In the genomic region with DNA sequence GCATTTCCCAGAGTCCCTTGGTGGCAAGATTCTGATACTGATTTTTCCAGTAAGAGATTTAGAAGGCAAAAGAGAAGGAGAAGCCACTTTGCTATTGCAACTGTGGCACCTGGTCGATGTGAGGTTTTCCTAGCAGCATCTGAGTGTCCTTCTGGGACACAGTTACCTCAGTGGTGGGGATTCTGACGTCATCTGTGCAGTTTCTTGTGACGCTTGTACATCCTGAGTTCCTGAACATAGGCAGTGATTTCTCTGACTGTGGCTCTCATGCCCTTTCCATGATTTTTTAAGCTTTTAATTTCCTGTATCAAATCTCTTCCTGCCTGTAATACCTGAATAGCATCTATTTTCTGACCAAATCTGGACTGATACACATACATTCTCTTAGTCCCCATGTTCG, we compare ENCODE assay signal across 19 cellular contexts. TPM values are rescaled to one million over a fixed set of nuclear protein-coding genes. Genes with fewer than 3 reads are reported as not detected.
DNase-seq lines count a peak whose midpoint lies in the region; ATAC-seq and TF ChIP-seq lines count a peak whose summit lies in the region.
"Had no signal": no experiment of that assay in that cellular context is flagged by ENCODE, and none has a peak within 500 bp of the region (broad histone marks: within the 10 kb centered on the region; RNA-seq: fewer than 3 reads in every experiment).

No MANE protein-coding gene starts in this region.

- H3K4me3 ChIP-seq in CD4-positive, CD25-positive, alpha-beta regulatory T cell (ENCODE audit: low read depth, low read length), result no peak overlapping the region
- H3K4me3 ChIP-seq in Loucy (ENCODE audit: low read length, poor library complexity, severe bottlenecking) (no peak overlapping the region), psoas muscle (no peak overlapping the region), lower lobe of right lung (no peak overlapping the region), foreskin fibroblast (ENCODE audit: low read depth in 1 of 2, low read length in 2 of 2) (no peak overlapping the region)
- H3K4me3 ChIP-seq: BLaER1, HAP-1 had no signal

- H3K4me2 ChIP-seq in Loucy (ENCODE audit: low read depth, low read length, poor library complexity, severe bottlenecking), result peak overlapping the region; percentile 66
- H3K4me2 ChIP-seq: BLaER1 had no signal

- CTCF ChIA-PET in activated CD4-positive, alpha-beta memory T cell treated with anti-CD3 and anti-CD28 coated beads, Interleukin-2, amount 10 ng/mL, durations not matched to agents 7 days and 5 days (lab: Charles Lee), result interaction anchor here (2.4 kb wide), 1 partner anchor 12 kb away, joined by 10 read pairs; no protein-coding TSS in a partner anchor

- peaks cover 0 to 29% (median 10%) of the 10 kb centered on the region in 4 donors for H3K4me1 Mint-ChIP-seq in CD4-positive, CD25-positive, alpha-beta regulatory T cell
- H3K4me1 Mint-ChIP-seq in activated CD4-positive, alpha-beta memory T cell treated with anti-CD3 and anti-CD28 coated beads, Interleukin-2, amount 10 ng/mL, durations not matched to agents 7 days and 5 days, result peaks cover 3% of the 10 kb centered on the region

- peaks cover 65% of the 10 kb centered on the region for H4K20me1 ChIP-seq in Loucy (ENCODE audit: insufficient read depth, low read length, poor library complexity, severe bottlenecking)

- no peaks in the 10 kb centered on the region for H3F3A ChIP-seq in Loucy (ENCODE audit: low read depth)

- WGBS in psoas muscle, 3 donors, result 41 to 56% (median 50%) methylated on average over 4 of the region's 4 CpGs

- H3K27ac ChIP-seq in CD4-positive, CD25-positive, alpha-beta regulatory T cell (ENCODE audit: insufficient read depth, low read length, poor library complexity, severe bottlenecking), result no peak overlapping the region
- H3K27ac ChIP-seq in psoas muscle (peak overlapping the region; percentile 98), lower lobe of right lung (no peak overlapping the region)
- H3K27ac ChIP-seq: 22Rv1, BLaER1, C4-2B had no signal

- H3K9ac ChIP-seq in Loucy (ENCODE audit: low read depth, low read length, poor library complexity, severe bottlenecking), result no peak overlapping the region
- H3K9ac ChIP-seq: BLaER1 had no signal

- H3K4me3 Mint-ChIP-seq in CD4-positive, CD25-positive, alpha-beta regulatory T cell, result no peak overlapping the region
- H3K4me3 Mint-ChIP-seq in activated CD4-positive, alpha-beta memory T cell treated with anti-CD3 and anti-CD28 coated beads, Interleukin-2, amount 10 ng/mL, durations not matched to agents 7 days and 5 days, result no peak overlapping the region
- H3K4me3 Mint-ChIP-seq: B cell; CD4-positive, alpha-beta T cell had no signal

- H3K27me3 ChIP-seq in CD4-positive, CD25-positive, alpha-beta regulatory T cell (ENCODE audit: control insufficient read depth, insufficient read depth, low read length), result no peaks in the 10 kb centered on the region
- H3K27me3 ChIP-seq in Loucy (ENCODE audit: insufficient read depth, low read length, poor library complexity, severe bottlenecking) (no peaks in the 10 kb centered on the region), psoas muscle (ENCODE audit: insufficient read depth in 3 of 3, low read length in 2 of 3) (no peaks in the 10 kb centered on the region), lower lobe of right lung (ENCODE audit: low read depth) (no peaks in the 10 kb centered on the region)
- H3K27me3 ChIP-seq: BLaER1 had no signal

- H2AFZ ChIP-seq in Loucy (ENCODE audit: low read length), result no peak overlapping the region

- ATAC-seq in CD4-positive, CD25-positive, alpha-beta regulatory T cell (ENCODE audit: low read depth in 2 of 2), result no peak
- ATAC-seq in psoas muscle (peak in 1 of 4 donors; percentile 22), lower lobe of right lung (no peak)

- peaks cover 0 to under 1% (median 0%) of the 10 kb centered on the region in 7 donors for H3K9me3 Mint-ChIP-seq in CD4-positive, CD25-positive, alpha-beta regulatory T cell
- no peaks in the 10 kb centered on the region for H3K9me3 Mint-ChIP-seq in activated CD4-positive, alpha-beta memory T cell treated with anti-CD3 and anti-CD28 coated beads, Interleukin-2, amount 10 ng/mL, durations not matched to agents 7 days and 5 days
- H3K9me3 Mint-ChIP-seq: CD4-positive, alpha-beta T cell; CD8-positive, alpha-beta memory T cell had no signal

- POLR2A ChIA-PET in activated CD4-positive, alpha-beta memory T cell treated with anti-CD3 and anti-CD28 coated beads, Interleukin-2, amount 10 ng/mL, durations not matched to agents 7 days and 5 days (lab: Charles Lee), result interaction anchor here (1.4 to 1.5 kb wide), 2 partner anchors 9 to 18 kb away, joined by 3 to 4 read pairs; a partner anchor contains a TSS

- no peaks in the 10 kb centered on the region for H3K36me3 ChIP-seq in CD4-positive, CD25-positive, alpha-beta regulatory T cell (ENCODE audit: control insufficient read depth, insufficient read depth, low read length)
- H3K36me3 ChIP-seq in Loucy (ENCODE audit: insufficient read depth, low read length) (no peaks in the 10 kb centered on the region), psoas muscle (ENCODE audit: insufficient read depth in 1 of 2, low read depth in 1 of 2) (no peaks in the 10 kb centered on the region), lower lobe of right lung (no peaks in the 10 kb centered on the region)
- H3K36me3 ChIP-seq: HAP-1 had no signal

- intact Hi-C loops in psoas muscle (cut with DNase I), result no loop called here
- intact Hi-C loops in lower lobe of right lung (cut with DNase I), result no loop called here

- peaks cover 3% of the 10 kb centered on the region for H3K36me3 Mint-ChIP-seq in CD4-positive, CD25-positive, alpha-beta regulatory T cell
- H3K36me3 Mint-ChIP-seq in activated CD4-positive, alpha-beta memory T cell treated with anti-CD3 and anti-CD28 coated beads, Interleukin-2, amount 10 ng/mL, durations not matched to agents 7 days and 5 days (ENCODE audit: low read depth), result no peaks in the 10 kb centered on the region

- H3K9me3 ChIP-seq in CD4-positive, CD25-positive, alpha-beta regulatory T cell (ENCODE audit: control insufficient read depth in 2 of 2, low read length in 2 of 2), result no peaks in the 10 kb centered on the region
- H3K9me3 ChIP-seq in Loucy (ENCODE audit: insufficient read depth, low read depth, low read length) (no peaks in the 10 kb centered on the region), psoas muscle (no peaks in the 10 kb centered on the region), lower lobe of right lung (no peaks in the 10 kb centered on the region)
- H3K9me3 ChIP-seq: BLaER1, HAP-1 had no signal

- no peaks in the 10 kb centered on the region for H3K27me3 Mint-ChIP-seq in CD4-positive, CD25-positive, alpha-beta regulatory T cell
- H3K27me3 Mint-ChIP-seq in activated CD4-positive, alpha-beta memory T cell treated with anti-CD3 and anti-CD28 coated beads, Interleukin-2, amount 10 ng/mL, durations not matched to agents 7 days and 5 days, result no peaks in the 10 kb centered on the region
- H3K27me3 Mint-ChIP-seq: B cell; CD4-positive, alpha-beta T cell; CD8-positive, alpha-beta memory T cell had no signal

- DNase-seq in NCI-H82 (lab: John Stamatoyannopoulos, UW) (peak; percentile 15), NCI-H82 treated with DMSO at 0.1 percent for 48 hours (lab: John Stamatoyannopoulos, UW; ENCODE audit: unreplicated experiment) (no peak), psoas muscle (no peak), lower lobe of right lung (no peak), foreskin fibroblast (no peak)
- no peak for DNase-seq in CD4-positive, CD25-positive, alpha-beta regulatory T cell
- no peak for DNase-seq in activated CD4-positive, alpha-beta memory T cell treated with anti-CD3 and anti-CD28 coated beads, Interleukin-2, amount 10 ng/mL, durations not matched to agents 7 days and 5 days
- DNase-seq: CD4-positive, alpha-beta T cell; CD8-positive, alpha-beta memory T cell; DMS53; DMS79 treated with DMSO at 0.1 percent for 48 hours; GF-D8; GOT3 had no signal

- H3K27ac Mint-ChIP-seq in CD4-positive, CD25-positive, alpha-beta regulatory T cell, result peak overlapping the region in 2 of 3 donors; percentile 7 to 66
- no peak overlapping the region for H3K27ac Mint-ChIP-seq in activated CD4-positive, alpha-beta memory T cell treated with anti-CD3 and anti-CD28 coated beads, Interleukin-2, amount 10 ng/mL, durations not matched to agents 7 days and 5 days
- H3K27ac Mint-ChIP-seq: B cell; CD4-positive, alpha-beta T cell; CD8-positive, alpha-beta memory T cell had no signal

- H3K79me2 ChIP-seq in Loucy (ENCODE audit: insufficient read depth, low read length), result peaks cover 98% of the 10 kb centered on the region

- TF ChIP-seq CTCF in Loucy (conservative IDR thresholded peaks at IDR 0.05; ENCODE audit: low read length) (no peak), psoas muscle (IDR thresholded peaks at IDR 0.05) (no peak), lower lobe of right lung (IDR thresholded peaks at IDR 0.05) (no peak), foreskin fibroblast (IDR thresholded peaks at IDR 0.05; ENCODE audit: low read depth, low read length) (no peak)

- no peaks in the 10 kb centered on the region for H3K9me2 ChIP-seq in Loucy (replicated peaks; ENCODE audit: low read depth, low read length)

- no peaks in the 10 kb centered on the region for H3K4me1 ChIP-seq in CD4-positive, CD25-positive, alpha-beta regulatory T cell (ENCODE audit: control insufficient read depth, insufficient read depth, low read length, poor library complexity, severe bottlenecking)
- H3K4me1 ChIP-seq in Loucy (ENCODE audit: insufficient read depth, low read length, poor library complexity, severe bottlenecking) (peaks cover 51% of the 10 kb centered on the region), psoas muscle (peaks cover 78% of the 10 kb centered on the region), lower lobe of right lung (peaks cover 18% of the 10 kb centered on the region)

RNA-seq across cellular contexts. Expression of a gene that starts 8.9 kb away (rescaled TPM):
- total RNA-seq in CD4-positive, CD25-positive, alpha-beta regulatory T cell, result 6.4 TPM
- 1 to 10 TPM; 3.2 to 6.5 (median 3.6) TPM for polyA plus RNA-seq in CD4-positive, CD25-positive, alpha-beta regulatory T cell
- total RNA-seq in psoas muscle (100 to 1,000 TPM; 175 to 324 (median 269) TPM), lower lobe of right lung (13.9 TPM)
- 10 to 100 TPM; 16.1 to 96.0 (median 86.2) TPM for polyA plus RNA-seq in psoas muscle
- 1 to 10 TPM; 9.4 to 9.6 TPM for total RNA-seq in activated CD4-positive, alpha-beta memory T cell treated with anti-CD3 and anti-CD28 coated beads, Interleukin-2, amount 10 ng/mL, durations not matched to agents 7 days and 5 days

RNA-seq across cellular contexts. Expression of a gene that starts 57.2 kb away (rescaled TPM):
- total RNA-seq in CD4-positive, CD25-positive, alpha-beta regulatory T cell, result 35.2 TPM
- 100 to 1,000 TPM in 2 of 4 donors, 10 to 100 TPM in 2; 84.4 to 111 (median 94.2) TPM for polyA plus RNA-seq in CD4-positive, CD25-positive, alpha-beta regulatory T cell
- 100 to 1,000 TPM; 161 to 233 (median 206) TPM for total RNA-seq in psoas muscle
- 100 to 1,000 TPM; 147 to 261 (median 181) TPM for polyA plus RNA-seq in psoas muscle
- total RNA-seq in lower lobe of right lung, result 93.9 TPM
- total RNA-seq in activated CD4-positive, alpha-beta memory T cell treated with anti-CD3 and anti-CD28 coated beads, Interleukin-2, amount 10 ng/mL, durations not matched to agents 7 days and 5 days, result 100 to 1,000 TPM; 102 to 110 TPM

RNA-seq across cellular contexts. Expression of a gene that starts 57.3 kb away (rescaled TPM):
- total RNA-seq in CD4-positive, CD25-positive, alpha-beta regulatory T cell, result 24.0 TPM
- polyA plus RNA-seq in CD4-positive, CD25-positive, alpha-beta regulatory T cell, result 10 to 100 TPM; 54.4 to 69.1 (median 62.1) TPM
- total RNA-seq in psoas muscle (10 to 100 TPM; 29.4 to 62.6 (median 38.8) TPM), lower lobe of right lung (21.0 TPM)
- 100 to 1,000 TPM in 1 of 3 donors, 10 to 100 TPM in 2; 63.2 to 108 (median 87.5) TPM for polyA plus RNA-seq in psoas muscle
- 10 to 100 TPM; 34.8 to 36.0 TPM for total RNA-seq in activated CD4-positive, alpha-beta memory T cell treated with anti-CD3 and anti-CD28 coated beads, Interleukin-2, amount 10 ng/mL, durations not matched to agents 7 days and 5 days

Comparison
In these comparisons a context has a peak if more than half of its experiments do, and no peak if none do; other contexts are left out.
1. RNA of a gene that starts 8.9 kb away (total RNA-seq): 175 to 324 TPM in psoas muscle; 13.9 TPM in lower lobe of right lung (single experiment), 9.4 to 9.6 TPM in activated CD4-positive, alpha-beta memory T cell treated with anti-CD3 and anti-CD28 coated beads, Interleukin-2, amount 10 ng/mL, durations not matched to agents 7 days and 5 days and 6.4 TPM in CD4-positive, CD25-positive, alpha-beta regulatory T cell (single experiment); every median in the first group is over 10 times any median in the second.